ENCODE assay signal across 7 cellular contexts in genomic region chr2:164841719-164842623, GRCh38. TPM values are rescaled to one million over a fixed set of nuclear protein-coding genes. Genes with fewer than 3 reads are reported as not detected.
DNase-seq lines count a peak whose midpoint lies in the region; ATAC-seq lines count a peak whose summit lies in the region.

COBLL1 (minus strand) TSS chr2:164841823; CDS start chr2:164841196, 627 bp downstream.

- H3K36me3 Mint-ChIP-seq in T-cell = no peaks in the 10 kb centered on the region
- no peaks in the 10 kb centered on the region for H3K36me3 Mint-ChIP-seq in central memory CD8-positive, alpha-beta T cell (ENCODE audit: insufficient read depth)

- peak within 1 kb of the TSS; percentile 61 to 75 (median 71) for H3K4me3 Mint-ChIP-seq in T-cell
- peak within 1 kb of the TSS; percentile 41 for H3K4me3 Mint-ChIP-seq in central memory CD8-positive, alpha-beta T cell

- DNase-seq in GOT3 (lab: John Stamatoyannopoulos, UW) (peak; percentile 26), Kasumi-1 (lab: John Stamatoyannopoulos, UW) (peak; percentile 67 to 69), T-cell (peak in 10 of 34 experiments; percentile 0 to 28 (median 6)), iris pigment epithelial cell (ENCODE audit: low read depth) (peak; percentile 69)
- no peak for DNase-seq in central memory CD8-positive, alpha-beta T cell (ENCODE audit: low spot score in 2 of 2)

- no peaks in the 10 kb centered on the region for H3K9me3 Mint-ChIP-seq in T-cell
- no peaks in the 10 kb centered on the region for H3K9me3 Mint-ChIP-seq in central memory CD8-positive, alpha-beta T cell

- peak; percentile 25 to 61 (median 52) for ATAC-seq in T-cell (replicated peaks in 1 of 4)
- ATAC-seq in central memory CD8-positive, alpha-beta T cell (replicated peaks; ENCODE audit: extremely low read depth, poor library complexity, severe bottlenecking) = peak; percentile 40

- CTCF ChIA-PET in T-cell (lab: Charles Lee) = interaction anchor here in 1 of 2 donors (0.7 to 1.1 kb wide), 3 partner anchors 8 to 197 kb away, joined by 5 to 10 read pairs (median 7); no protein-coding TSS in a partner anchor

- H3K4me1 Mint-ChIP-seq in T-cell = peaks cover 6 to 11% (median 9%) of the 10 kb centered on the region in 3 donors
- no peaks in the 10 kb centered on the region for H3K4me1 Mint-ChIP-seq in central memory CD8-positive, alpha-beta T cell

- peak within 1 kb of the TSS; percentile 78 to 87 (median 84) for H3K9ac ChIP-seq in skeletal muscle tissue (ENCODE audit: low read depth in 1 of 3, low read length in 3 of 3)

- H3K4me1 ChIP-seq in skeletal muscle tissue (ENCODE audit: control insufficient read depth in 3 of 3, insufficient read depth in 3 of 3, low read length in 3 of 3) = peaks cover 3 to 14% (median 5%) of the 10 kb centered on the region in 3 donors

- no peaks in the 10 kb centered on the region for H3K36me3 ChIP-seq in skeletal muscle tissue (ENCODE audit: control insufficient read depth in 3 of 3, insufficient read depth in 3 of 3, low read length in 3 of 3)

- POLR2A ChIA-PET in T-cell (lab: Charles Lee) = no interaction called here

- H3K4me3 ChIP-seq in GM08714 (ENCODE audit: low read length) (peak within 1 kb of the TSS; percentile 64), skeletal muscle tissue (ENCODE audit: low read length in 3 of 3) (peak within 1 kb of the TSS; percentile 82 to 83 (median 83))

- H3K27me3 Mint-ChIP-seq in T-cell = peaks cover 37% of the 10 kb centered on the region in 2 donors
- peaks cover 19% of the 10 kb centered on the region for H3K27me3 Mint-ChIP-seq in central memory CD8-positive, alpha-beta T cell

- peak within 1 kb of the TSS; percentile 87 for H3K27ac ChIP-seq in skeletal muscle tissue (ENCODE audit: low read depth, low read length)

- no peaks in the 10 kb centered on the region for H3K9me3 ChIP-seq in skeletal muscle tissue (ENCODE audit: control insufficient read depth in 3 of 3, low read length in 3 of 3)

- no peak within 1 kb of the TSS for H3K27ac Mint-ChIP-seq in T-cell
- H3K27ac Mint-ChIP-seq in central memory CD8-positive, alpha-beta T cell (ENCODE audit: low read depth) = no peak within 1 kb of the TSS

- no peaks in the 10 kb centered on the region for H3K27me3 ChIP-seq in skeletal muscle tissue (ENCODE audit: control insufficient read depth in 3 of 3, insufficient read depth in 3 of 3, low read length in 3 of 3)

RNA-seq across cellular contexts. Expression of gene COBLL1, which starts in this region (rescaled TPM):
- total RNA-seq in T-cell (1 to 10 TPM in 4 of 5 donors, under 1 TPM in 1; 0.68 to 5.1 (median 1.9) TPM), skeletal muscle tissue (11.0 TPM)

Comparison
In these comparisons a context has a peak if more than half of its experiments do, and no peak if none do; other contexts are left out.
1. DNase-seq: peak in GOT3 (single experiment), Kasumi-1 (2 of 2) and iris pigment epithelial cell (single experiment); none in central memory CD8-positive, alpha-beta T cell (0 of 2).